13 cellular contexts compared by ENCODE assay signal in genomic region chr19:39130337-39131254, GRCh38. TPM values are rescaled to one million over a fixed set of nuclear protein-coding genes. Genes with fewer than 3 reads are reported as not detected.
DNase-seq lines count a peak whose midpoint lies in the region; ATAC-seq and TF ChIP-seq lines count a peak whose summit lies in the region.
"Had no signal": no experiment of that assay in that cellular context is flagged by ENCODE, and none has a peak within 500 bp of the region (broad histone marks: within the 10 kb centered on the region; RNA-seq: fewer than 3 reads in every experiment).

No MANE protein-coding gene starts in this region.

- H3K79me2 ChIP-seq in hepatocyte = peaks cover 99% of the 10 kb centered on the region

- H3K9me2 ChIP-seq in hepatocyte (replicated peaks; ENCODE audit: insufficient read depth) = no peaks in the 10 kb centered on the region

- 71 to 74% methylated on average over 22 of the region's 22 CpGs for WGBS in esophagus, 2 donors
- 84% methylated on average over 18 of the region's 22 CpGs for WGBS in hepatocyte (ENCODE audit: low lambda C conversion rate, missing lambda C conversion rate)

- no peaks in the 10 kb centered on the region for H3K27me3 Mint-ChIP-seq in stimulated activated memory B cell treated with anti-CD40 and anti-IgM and Interleukin-4, amounts not matched to agents 10 μg/mL and 1 μg/mL and 100 μg/mL, for 72 hours

- peaks cover 71% of the 10 kb centered on the region for H4K20me1 ChIP-seq in hepatocyte (ENCODE audit: insufficient read depth, poor library complexity, severe bottlenecking)

- H3K4me1 ChIP-seq in esophagus (ENCODE audit: control insufficient read depth in 2 of 2, insufficient read depth in 2 of 2, low read length in 1 of 2) (peaks cover 20 to 28% of the 10 kb centered on the region in 2 donors), hepatocyte (ENCODE audit: insufficient read depth) (peaks cover 62% of the 10 kb centered on the region)

- peak; percentile 32 for ATAC-seq in stimulated activated memory B cell treated with anti-CD40 and anti-IgM and Interleukin-4, amounts not matched to agents 10 μg/mL and 1 μg/mL and 100 μg/mL, for 72 hours

- peak overlapping the region; percentile 46 to 84 for H3K27ac ChIP-seq in esophagus (ENCODE audit: low read depth in 2 of 2, low read length in 1 of 2)
- H3K27ac ChIP-seq in hepatocyte = no peak overlapping the region

- H3K4me1 Mint-ChIP-seq in stimulated activated memory B cell treated with anti-CD40 and anti-IgM and Interleukin-4, amounts not matched to agents 10 μg/mL and 1 μg/mL and 100 μg/mL, for 72 hours = peaks cover 69% of the 10 kb centered on the region

- peak overlapping the region; percentile 62 for H3K27ac Mint-ChIP-seq in stimulated activated memory B cell treated with anti-CD40 and anti-IgM and Interleukin-4, amounts not matched to agents 10 μg/mL and 1 μg/mL and 100 μg/mL, for 72 hours

- no peak overlapping the region for H2AFZ ChIP-seq in hepatocyte

- no peaks in the 10 kb centered on the region for H3K9me3 Mint-ChIP-seq in stimulated activated memory B cell treated with anti-CD40 and anti-IgM and Interleukin-4, amounts not matched to agents 10 μg/mL and 1 μg/mL and 100 μg/mL, for 72 hours

- H3K36me3 Mint-ChIP-seq in stimulated activated memory B cell treated with anti-CD40 and anti-IgM and Interleukin-4, amounts not matched to agents 10 μg/mL and 1 μg/mL and 100 μg/mL, for 72 hours = no peaks in the 10 kb centered on the region

- H3K9me3 ChIP-seq in esophagus (ENCODE audit: control insufficient read depth in 2 of 2, insufficient read depth in 1 of 2, low read depth in 1 of 2, low read length in 1 of 2) (no peaks in the 10 kb centered on the region), hepatocyte (ENCODE audit: low read depth) (no peaks in the 10 kb centered on the region)

- H3K4me2 ChIP-seq in hepatocyte = no peak overlapping the region

- DNase-seq in DMS 273 treated with DMSO at 0.1 percent for 48 hours (lab: John Stamatoyannopoulos, UW) = peak; percentile 50
- peak; percentile 84 to 91 for DNase-seq in NCI-H524 (lab: John Stamatoyannopoulos, UW)
- DNase-seq in hepatocyte (ENCODE audit: low spot score) = no peak
- no peak for DNase-seq in KG1 (lab: John Stamatoyannopoulos, UW)
- DNase-seq in GF-D8 (lab: John Stamatoyannopoulos, UW) = no peak
- DNase-seq in germinal center (ENCODE audit: low spot score) = no peak
- DNase-seq: activated T-cell treated with anti-CD3 and anti-CD28 coated beads for 4 hours, Calu3, NCI-H187 treated with DMSO at 0.1 percent for 48 hours, T-helper 9 cell had no signal

- no peak for TF ChIP-seq CTCF in hepatocyte (IDR thresholded peaks at IDR 0.05; ENCODE audit: poor library complexity)

- no peak overlapping the region for H3K4me3 ChIP-seq in esophagus (ENCODE audit: low read depth in 1 of 2, low read length in 2 of 2)
- no peak overlapping the region for H3K4me3 ChIP-seq in hepatocyte

- H3K36me3 ChIP-seq in esophagus (ENCODE audit: control insufficient read depth in 2 of 2, insufficient read depth in 2 of 2, low read length in 1 of 2) (no peaks in the 10 kb centered on the region), hepatocyte (replicated peaks; ENCODE audit: insufficient read depth, low read depth) (no peaks in the 10 kb centered on the region)

- H3K27me3 ChIP-seq in esophagus (ENCODE audit: control insufficient read depth in 1 of 2, insufficient read depth in 2 of 2, low read length in 2 of 2) (no peaks in the 10 kb centered on the region), hepatocyte (no peaks in the 10 kb centered on the region)

- peak overlapping the region; percentile 24 for H3K4me3 Mint-ChIP-seq in stimulated activated memory B cell treated with anti-CD40 and anti-IgM and Interleukin-4, amounts not matched to agents 10 μg/mL and 1 μg/mL and 100 μg/mL, for 72 hours

RNA-seq across cellular contexts. Expression of gene PAK4, which starts 5.0 kb away (rescaled TPM):
- 10 to 100 TPM; 39.8 to 43.1 TPM for polyA plus RNA-seq in esophagus
- 15.2 and 20.3 TPM in 2 replicates for total RNA-seq in hepatocyte
- 39.6 and 41.0 TPM in 2 replicates for polyA plus RNA-seq in hepatocyte

RNA-seq across cellular contexts. Expression of gene ACP7, which starts 46.4 kb away (rescaled TPM):
- polyA plus RNA-seq in esophagus (1 to 10 TPM in 1 of 2 donors, under 1 TPM in 1; 0.32 to 1.6 TPM), hepatocyte (0.13 and 0.21 TPM in 2 replicates)
- total RNA-seq in hepatocyte = 0.16 and 0.23 TPM in 2 replicates
- total RNA-seq: fibroblast of lung had no signal
- polyA plus RNA-seq: fibroblast of lung had no signal

Comparison
In these comparisons a context has a peak if more than half of its experiments do, and no peak if none do; other contexts are left out.
1. DNase-seq: peak in DMS 273 treated with DMSO at 0.1 percent for 48 hours (single experiment) and NCI-H524 (2 of 2); none in hepatocyte (single experiment), KG1 (single experiment), GF-D8 (single experiment) and germinal center (single experiment).